8 cellular contexts compared by ENCODE assay signal in genomic region chr17:59964455-59965328, GRCh38.
DNase-seq lines count a peak whose midpoint lies in the region; ATAC-seq lines count a peak whose summit lies in the region.

Gene RNFT1 (minus strand): TSS chr17:59964740. CDS start chr17:59964663, 77 bp downstream.

- H3K4me3 ChIP-seq in BLaER1 treated with 17β-estradiol and CSF1 and Interleukin-3, amounts not matched to agents 10 nM and 100 nM, result peak within 1 kb of the TSS; percentile 68 to 80 (median 74)
- peak within 1 kb of the TSS; percentile 79 for H3K4me3 ChIP-seq in effector memory CD4-positive, alpha-beta T cell (ENCODE audit: insufficient read depth, low read depth, low read length, poor library complexity, severe bottlenecking)

- ATAC-seq in GM19397 (IDR thresholded peaks at IDR 0.05; ENCODE audit: unreplicated experiment), result peak; percentile 86

- H3K4me1 ChIP-seq in BLaER1 treated with 17β-estradiol and CSF1 and Interleukin-3, amounts not matched to agents 10 nM and 100 nM, result peaks cover 18 to 23% (median 22%) of the 10 kb centered on the region in 10 experiments
- H3K4me1 ChIP-seq in effector memory CD4-positive, alpha-beta T cell (ENCODE audit: control insufficient read depth, insufficient read depth, low read length, poor library complexity, severe bottlenecking), result peaks cover 12% of the 10 kb centered on the region

- H3K9me3 ChIP-seq in BLaER1 treated with 17β-estradiol and CSF1 and Interleukin-3, amounts not matched to agents 10 nM and 100 nM (replicated peaks in 1 of 11), result no peaks in the 10 kb centered on the region
- H3K9me3 ChIP-seq in effector memory CD4-positive, alpha-beta T cell (ENCODE audit: control insufficient read depth, low read length), result no peaks in the 10 kb centered on the region

- peaks cover 0 to 29% (median 12%) of the 10 kb centered on the region in 11 experiments; a peak in 17 of 22 replicates for H3K36me3 ChIP-seq in BLaER1 treated with 17β-estradiol and CSF1 and Interleukin-3, amounts not matched to agents 10 nM and 100 nM
- H3K36me3 ChIP-seq in effector memory CD4-positive, alpha-beta T cell (ENCODE audit: control insufficient read depth, insufficient read depth, low read length), result no peaks in the 10 kb centered on the region

- DNase-seq in HS-27A (ENCODE audit: low read depth), result peak; percentile 43
- peak; percentile 91 for DNase-seq in NOMO-1 treated with dmso at 0.1 percent for 144 hours (lab: John Stamatoyannopoulos, UW; ENCODE audit: unreplicated experiment)
- peak; percentile 80 to 96 (median 94) for DNase-seq in activated CD8-positive, alpha-beta memory T cell treated with anti-CD3 and anti-CD28 coated beads for 48 hours (ENCODE audit: low read depth in 2 of 3, low spot score in 2 of 3)
- peak; percentile 78 to 82 (median 79) for DNase-seq in effector memory CD4-positive, alpha-beta T cell
- DNase-seq in medulla oblongata (ENCODE audit: extremely low spot score), result peak; percentile 91
- DNase-seq in stimulated activated CD4-positive, alpha-beta T cell treated with anti-CD3 and anti-CD28 coated beads, TNF-alpha, amount 100 ng/mL, for 4 hours (ENCODE audit: low read depth in 3 of 3), result peak; percentile 84 to 94 (median 87)

- H3K9ac ChIP-seq in BLaER1 treated with 17β-estradiol and CSF1 and Interleukin-3, amounts not matched to agents 10 nM and 100 nM, result peak within 1 kb of the TSS; percentile 84 to 95 (median 90)

- H3K27me3 ChIP-seq in BLaER1 treated with 17β-estradiol and CSF1 and Interleukin-3, amounts not matched to agents 10 nM and 100 nM, result no peaks in the 10 kb centered on the region
- no peaks in the 10 kb centered on the region for H3K27me3 ChIP-seq in effector memory CD4-positive, alpha-beta T cell (replicated peaks; ENCODE audit: control insufficient read depth, insufficient read depth, low read length, poor library complexity, severe bottlenecking)

- peak within 1 kb of the TSS; percentile 81 to 95 (median 90) for H3K27ac ChIP-seq in BLaER1 treated with 17β-estradiol and CSF1 and Interleukin-3, amounts not matched to agents 10 nM and 100 nM
- peak within 1 kb of the TSS; percentile 80 for H3K27ac ChIP-seq in effector memory CD4-positive, alpha-beta T cell (ENCODE audit: insufficient read depth, low read length, poor library complexity, severe bottlenecking)

- H3K4me2 ChIP-seq in BLaER1 treated with 17β-estradiol and CSF1 and Interleukin-3, amounts not matched to agents 10 nM and 100 nM, result peak within 1 kb of the TSS; percentile 73 to 93 (median 91)

- H4K20me1 ChIP-seq in BLaER1 treated with 17β-estradiol and CSF1 and Interleukin-3, amounts not matched to agents 10 nM and 100 nM, result peaks cover 0 to 18% (median 8%) of the 10 kb centered on the region in 11 experiments; a peak in 9 of 22 replicates

Comparison
In these comparisons a context has a peak if more than half of its experiments do, and no peak if none do; other contexts are left out.
1. Peak in every context shown above with its lines: DNase-seq, ATAC-seq, H3K4me3 ChIP-seq and H3K27ac ChIP-seq.
2. DNase-seq: peak in every context shown above with its lines; median percentile 94 in activated CD8-positive, alpha-beta memory T cell treated with anti-CD3 and anti-CD28 coated beads for 48 hours; 91 in NOMO-1 treated with dmso at 0.1 percent for 144 hours; 91 in medulla oblongata; 87 in stimulated activated CD4-positive, alpha-beta T cell treated with anti-CD3 and anti-CD28 coated beads, TNF-alpha, amount 100 ng/mL, for 4 hours; 79 in effector memory CD4-positive, alpha-beta T cell; 43 in HS-27A.